Comparison of ENCODE assay signal across 1 cellular context in genomic region chr6:36076178-36077088, GRCh38.
TF ChIP-seq lines count a peak whose summit lies in the region.

No MANE protein-coding gene starts in this region.

TF ChIP-seq in liver, 16 proteins besides CTCF, POLR2A, EP300 and RAD21:
- TF ChIP-seq TAF1 (conservative IDR thresholded peaks at IDR 0.05) (no peak), MAX (IDR thresholded peaks at IDR 0.05) (no peak), SP1 (IDR thresholded peaks at IDR 0.05) (no peak), HNF4G (IDR thresholded peaks at IDR 0.05) (no peak), REST (IDR thresholded peaks at IDR 0.05) (no peak), JUND (IDR thresholded peaks at IDR 0.05) (no peak)
